Comparison of ENCODE assay signal across 17 cellular contexts in the genomic region with DNA sequence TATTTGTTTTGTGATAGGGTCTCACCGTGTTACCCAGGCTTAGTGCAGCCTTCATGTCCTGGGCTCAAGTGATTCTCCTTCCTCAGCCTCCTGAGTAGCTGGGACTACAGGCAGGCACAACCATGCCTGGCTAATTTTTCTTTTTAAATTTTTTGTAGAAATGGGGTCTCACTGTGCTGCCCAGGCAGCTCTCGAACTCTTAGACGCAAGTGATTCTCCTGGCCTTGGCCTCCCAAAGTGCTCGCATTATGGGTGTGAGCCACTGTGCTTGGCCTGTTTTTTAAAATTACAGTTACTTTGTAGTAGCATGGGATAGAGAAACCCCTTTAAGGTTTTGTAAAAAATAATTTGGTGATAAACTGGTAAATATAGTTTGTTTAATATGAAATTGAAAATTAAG.
DNase-seq lines count a peak whose midpoint lies in the region; ATAC-seq, FAIRE-seq and TF ChIP-seq lines count a peak whose summit lies in the region.
"Had no signal": no experiment of that assay in that cellular context is flagged by ENCODE, and none has a peak within 500 bp of the region (broad histone marks: within the 10 kb centered on the region; RNA-seq: fewer than 3 reads in every experiment).

No MANE protein-coding gene starts in this region.

- peaks cover 4% of the 10 kb centered on the region for H4K20me1 ChIP-seq in SK-N-SH (ENCODE audit: insufficient read depth)
- no peaks in the 10 kb centered on the region for H4K20me1 ChIP-seq in K562 (replicated peaks; ENCODE audit: control insufficient read depth, insufficient read depth, low read length)
- H4K20me1 ChIP-seq in smooth muscle cell (ENCODE audit: low read depth): peaks cover 64% of the 10 kb centered on the region
- H4K20me1 ChIP-seq: BLaER1 had no signal

- H3K4me3 ChIP-seq in ACC112 (ENCODE audit: low read depth, low read length) (peak overlapping the region; percentile 3; the same call in 1 of the 2 replicates), SK-N-SH (ENCODE audit: low read depth in 2 of 2, low read length in 1 of 2) (no peak overlapping the region), K562 (no peak overlapping the region), smooth muscle cell (no peak overlapping the region), small intestine (ENCODE audit: low read depth in 1 of 2, low read length in 2 of 2) (no peak overlapping the region)
- H3K4me3 ChIP-seq: A549, BLaER1 had no signal

- H3K9me3 ChIP-seq in SK-N-SH (no peaks in the 10 kb centered on the region), K562 (replicated peaks; ENCODE audit: control insufficient read depth, insufficient read depth, low read depth, low read length) (no peaks in the 10 kb centered on the region), smooth muscle cell (replicated peaks; ENCODE audit: low read depth) (no peaks in the 10 kb centered on the region), small intestine (ENCODE audit: control insufficient read depth, low read depth) (no peaks in the 10 kb centered on the region)
- H3K9me3 ChIP-seq: A549, BLaER1 had no signal

- TF ChIP-seq EP300 in SK-N-SH (IDR thresholded peaks at IDR 0.05; ENCODE audit: borderline replicate concordance in 1 of 2, low read depth in 1 of 2, low read length in 1 of 2) (no peak), K562 (IDR thresholded peaks at IDR 0.05; ENCODE audit: low read length) (no peak)

- H3K9ac ChIP-seq in SK-N-SH (no peak overlapping the region; the same call in 1 of the 2 replicates), K562 (ENCODE audit: insufficient read depth in 1 of 2, low read depth in 2 of 2, low read length in 2 of 2) (no peak overlapping the region), smooth muscle cell (ENCODE audit: low read depth) (no peak overlapping the region)
- H3K9ac ChIP-seq: BLaER1 had no signal

- no peaks in the 10 kb centered on the region for H3K9me1 ChIP-seq in K562 (ENCODE audit: control insufficient read depth, insufficient read depth, low read length)

- ATAC-seq in K562: no peak
- ATAC-seq: A549, HCT116 had no signal

- no TSS peak for BruUV-seq in K562 (replicated peaks; lab: Mats Ljungman, UMichigan)

- CTCF ChIA-PET in SK-N-SH (lab: Yijun Ruan, JAX) (interaction anchor here (0.6 to 4.1 kb wide), 7 partner anchors 13 to 1002 kb away, joined by 3 to 31 read pairs (median 3); no protein-coding TSS in a partner anchor), K562 (lab: Yijun Ruan, JAX; ENCODE audit: low intra/inter-chr PET ratio) (no interaction called here)

- H3K27me3 ChIP-seq in ACC112 (ENCODE audit: insufficient read depth, low read length): no peaks in the 10 kb centered on the region
- no peaks in the 10 kb centered on the region for H3K27me3 ChIP-seq in SK-N-SH (ENCODE audit: insufficient read depth)
- no peaks in the 10 kb centered on the region for H3K27me3 ChIP-seq in K562 (ENCODE audit: control insufficient read depth in 2 of 2, insufficient read depth in 2 of 2, low read length in 2 of 2)
- no peaks in the 10 kb centered on the region for H3K27me3 ChIP-seq in smooth muscle cell (ENCODE audit: low read depth)
- H3K27me3 ChIP-seq in small intestine (ENCODE audit: control insufficient read depth in 2 of 2, insufficient read depth in 2 of 2, low read length in 2 of 2): no peaks in the 10 kb centered on the region
- H3K27me3 ChIP-seq: BLaER1 had no signal

- H2AFZ ChIP-seq in ACC112 (ENCODE audit: low read length, unreplicated experiment): no peak overlapping the region
- H2AFZ ChIP-seq in SK-N-SH (ENCODE audit: low read depth): no peak overlapping the region
- H2AFZ ChIP-seq in K562 (ENCODE audit: low read depth, low read length): no peak overlapping the region
- H2AFZ ChIP-seq in smooth muscle cell (ENCODE audit: low read depth): no peak overlapping the region

- in situ Hi-C loops in K562 (cut with MboI): no loop called here

- peaks cover 16% of the 10 kb centered on the region for H3K79me2 ChIP-seq in ACC112 (ENCODE audit: control insufficient read depth, insufficient read depth, low read length, unreplicated experiment)
- peaks cover 41% of the 10 kb centered on the region for H3K79me2 ChIP-seq in SK-N-SH (ENCODE audit: insufficient read depth)
- H3K79me2 ChIP-seq in K562 (ENCODE audit: control insufficient read depth, insufficient read depth, low read length): peaks cover 25% of the 10 kb centered on the region
- peaks cover 42% of the 10 kb centered on the region for H3K79me2 ChIP-seq in smooth muscle cell (ENCODE audit: low read depth)

- FAIRE-seq in K562 (lab: Jason Lieb, UNC) (no peak), small intestine (lab: Jason Lieb, UNC) (no peak)
- FAIRE-seq: A549 had no signal

- no peaks in the 10 kb centered on the region for H3K9me2 ChIP-seq in SK-N-SH

- POLR2A ChIA-PET in SK-N-SH (lab: Yijun Ruan, JAX): no interaction called here
- POLR2A ChIA-PET in K562 (lab: Yijun Ruan, JAX): interaction anchor here (1.7 kb wide), 1 partner anchor 13 kb away, joined by 5 read pairs; no protein-coding TSS in a partner anchor

- H3K4me2 ChIP-seq in SK-N-SH: peak overlapping the region; percentile 42; the same call in 1 of the 2 replicates
- H3K4me2 ChIP-seq in K562 (ENCODE audit: insufficient read depth, low read length): no peak overlapping the region
- H3K4me2 ChIP-seq in smooth muscle cell: no peak overlapping the region
- H3K4me2 ChIP-seq: A549, BLaER1 had no signal

- H3K36me3 ChIP-seq in ACC112 (ENCODE audit: insufficient read depth, low read length): no peaks in the 10 kb centered on the region
- H3K36me3 ChIP-seq in SK-N-SH (replicated peaks in 1 of 2; ENCODE audit: control insufficient read depth in 1 of 2, insufficient read depth in 2 of 2, low read length in 1 of 2): peaks cover 13 to 17% of the 10 kb centered on the region in 2 experiments
- H3K36me3 ChIP-seq in K562 (ENCODE audit: control insufficient read depth, insufficient read depth, low read length): peaks cover 18% of the 10 kb centered on the region
- H3K36me3 ChIP-seq in smooth muscle cell (ENCODE audit: low read depth): no peaks in the 10 kb centered on the region
- no peaks in the 10 kb centered on the region for H3K36me3 ChIP-seq in small intestine (ENCODE audit: control insufficient read depth in 2 of 2, insufficient read depth in 2 of 2, low read length in 2 of 2)
- H3K36me3 ChIP-seq: BLaER1 had no signal

- peaks cover 28% of the 10 kb centered on the region for H3F3A ChIP-seq in SK-N-SH (replicated peaks; ENCODE audit: insufficient read depth)
- no peaks in the 10 kb centered on the region for H3F3A ChIP-seq in smooth muscle cell (ENCODE audit: low read depth)

- no peak for TF ChIP-seq POLR2A in K562 (conservative IDR thresholded peaks at IDR 0.05)

- peaks cover 40% of the 10 kb centered on the region for H3K4me1 ChIP-seq in ACC112 (ENCODE audit: control insufficient read depth, insufficient read depth, low read length, unreplicated experiment)
- H3K4me1 ChIP-seq in SK-N-SH (ENCODE audit: control insufficient read depth in 1 of 2, insufficient read depth in 2 of 2, low read depth in 1 of 2, low read length in 1 of 2): peaks cover 4 to 16% of the 10 kb centered on the region in 2 experiments; a peak in 3 of 4 replicates
- H3K4me1 ChIP-seq in K562 (replicated peaks in 1 of 2; ENCODE audit: control insufficient read depth in 2 of 2, insufficient read depth in 2 of 2, low read length in 2 of 2): peaks cover 0 to 29% of the 10 kb centered on the region in 2 experiments
- no peaks in the 10 kb centered on the region for H3K4me1 ChIP-seq in smooth muscle cell (ENCODE audit: low read depth)
- H3K4me1 ChIP-seq in small intestine (ENCODE audit: control insufficient read depth in 2 of 2, insufficient read depth in 1 of 2, low read depth in 1 of 2, low read length in 1 of 2): peaks cover 0 to 4% of the 10 kb centered on the region in 2 donors
- H3K4me1 ChIP-seq: BLaER1 had no signal

- TF ChIP-seq RAD21 in SK-N-SH (IDR thresholded peaks at IDR 0.05; ENCODE audit: low read length) (no peak), K562 (CRISPR knock-in tag; conservative IDR thresholded peaks at IDR 0.05 in 1 of 2, IDR thresholded peaks at IDR 0.05 in 1 of 2) (no peak)

- TF ChIP-seq CTCF in SK-N-SH (IDR thresholded peaks at IDR 0.05) (no peak), K562 (IDR thresholded peaks at IDR 0.05 in 2 of 3, conservative IDR thresholded peaks at IDR 0.05 in 1 of 3; ENCODE audit: insufficient read depth in 2 of 3, low read depth in 1 of 3, low read length in 3 of 3) (no peak), smooth muscle cell (IDR thresholded peaks at IDR 0.05; ENCODE audit: borderline replicate concordance, insufficient read depth, poor library complexity, severe bottlenecking) (no peak)

- peak overlapping the region; percentile 37 for H3K27ac ChIP-seq in ACC112 (ENCODE audit: low read depth, low read length)
- H3K27ac ChIP-seq in SK-N-SH (ENCODE audit: low read depth in 2 of 2, low read length in 1 of 2): peak overlapping the region in 1 of 2 experiments; percentile 43; a peak in 2 of 4 replicates
- no peak overlapping the region for H3K27ac ChIP-seq in K562 (ENCODE audit: extremely low read depth, low read depth, low read length)
- peak overlapping the region; percentile 38 for H3K27ac ChIP-seq in smooth muscle cell (ENCODE audit: low read depth)
- H3K27ac ChIP-seq in small intestine (ENCODE audit: low read depth in 1 of 2, low read length in 1 of 2): no peak overlapping the region
- H3K27ac ChIP-seq: 22Rv1, A549, BLaER1 had no signal

- intact Hi-C loops in K562 (cut with micrococcal nuclease): loop anchor here (5.0 kb wide), 3 partner anchors 121 to 1001 kb away; no protein-coding TSS in a partner anchor
- intact Hi-C loops in posterior cingulate gyrus (cut with DNase I): no loop called here

- 95% methylated on average over 4 of the region's 4 CpGs for WGBS in SK-N-SH (ENCODE audit: low lambda C conversion rate)
- 91% methylated on average over 4 of the region's 4 CpGs for WGBS in K562 (ENCODE audit: insufficient coverage, low coverage, missing lambda C conversion rate)
- 92% methylated on average over 4 of the region's 4 CpGs for WGBS in smooth muscle cell (ENCODE audit: low lambda C conversion rate)
- WGBS in small intestine, 3 donors: 91 to 94% (median 91%) methylated on average over 4 of the region's 4 CpGs

- DNase-seq in SK-N-SH: no peak
- no peak for DNase-seq in K562 (ENCODE audit: extremely low read depth in 1 of 4, low spot score in 3 of 4)
- no peak for DNase-seq in smooth muscle cell (lab: John Stamatoyannopoulos, UW; ENCODE audit: unreplicated experiment)
- no peak for DNase-seq in posterior cingulate gyrus
- no peak for DNase-seq in globus pallidus (ENCODE audit: low spot score)
- DNase-seq in small intestine: no peak
- DNase-seq: CD4-positive, alpha-beta memory T cell; DMS153; DMS79; GDM1; GOT3; H7 had no signal

TF ChIP-seq in SK-N-SH, 30 proteins besides CTCF, POLR2A, EP300 and RAD21 (continues in another document):
- TF ChIP-seq MXI1 (IDR thresholded peaks at IDR 0.05; ENCODE audit: low read depth, low read length) (no peak), FOXJ3 (CRISPR knock-in tag; IDR thresholded peaks at IDR 0.05) (no peak), NRF1 (IDR thresholded peaks at IDR 0.05; ENCODE audit: low read depth, low read length) (no peak), FOXM1 (IDR thresholded peaks at IDR 0.05; ENCODE audit: low read depth) (no peak)

TF ChIP-seq in K562, 482 proteins besides CTCF, POLR2A, EP300 and RAD21 (continues in another document):
- peak; percentile 88 for TF ChIP-seq ZNF121 (CRISPR knock-in tag; conservative IDR thresholded peaks at IDR 0.05)

Comparison
In these comparisons a context has a peak if more than half of its experiments do, and no peak if none do; other contexts are left out.
1. H3K27ac ChIP-seq: peak in ACC112 (single experiment) and smooth muscle cell (single experiment); none in K562 (single experiment) and small intestine (0 of 2).